In genomic region chr5:81393430-81393782, GRCh38 we compare ENCODE assay signal across 9 cellular contexts. TPM values are rescaled to one million over a fixed set of nuclear protein-coding genes. Genes with fewer than 3 reads are reported as not detected.
DNase-seq lines count a peak whose midpoint lies in the region; ATAC-seq, FAIRE-seq and TF ChIP-seq lines count a peak whose summit lies in the region.
"Had no signal": no experiment of that assay in that cellular context is flagged by ENCODE, and none has a peak within 500 bp of the region (broad histone marks: within the 10 kb centered on the region; RNA-seq: fewer than 3 reads in every experiment).

No MANE protein-coding gene starts in this region.

- H3K4me3 ChIP-seq in AG10803 (ENCODE audit: low read length) (peak overlapping the region; percentile 48), esophagus squamous epithelium (peak overlapping the region; percentile 31 to 66 (median 42)), pancreas (peak overlapping the region in 3 of 4 donors; percentile 23 to 53 (median 26))

- no peak for FAIRE-seq in pancreas (lab: Jason Lieb, UNC)

- DNase-seq in AG10803 (ENCODE audit: low read depth): no peak
- DNase-seq in KBM-7: peak; percentile 26
- no peak for DNase-seq in esophagus squamous epithelium (lab: John Stamatoyannopoulos, UW)
- DNase-seq in pancreas: no peak
- no peak for DNase-seq in dermis blood vessel endothelial cell
- no peak for DNase-seq in COR-L47 (lab: John Stamatoyannopoulos, UW)

- in situ Hi-C loops in KBM-7 (cut with MboI; ENCODE audit: low pct_unique_long_range_greater_than_20kb, low sequenced_read_pairs): no loop called here

- no peak for ATAC-seq in pancreas
- ATAC-seq in GM19324 (IDR thresholded peaks at IDR 0.05; ENCODE audit: low FRiP score, unreplicated experiment): no peak
- ATAC-seq in HG02938 (IDR thresholded peaks at IDR 0.05; ENCODE audit: unreplicated experiment): no peak
- ATAC-seq: HCT116 had no signal

- intact Hi-C loops in esophagus squamous epithelium (cut with DNase I): no loop called here
- intact Hi-C loops in pancreas (cut with DNase I): no loop called here

- TF ChIP-seq CTCF in AG10803 (conservative IDR thresholded peaks at IDR 0.05; ENCODE audit: low read length): no peak
- TF ChIP-seq CTCF in esophagus squamous epithelium (IDR thresholded peaks at IDR 0.05): no peak
- TF ChIP-seq CTCF in pancreas (IDR thresholded peaks at IDR 0.05): no peak

- H3K9me3 ChIP-seq in esophagus squamous epithelium (peaks cover 0 to 4% (median 0%) of the 10 kb centered on the region in 3 donors), pancreas (no peaks in the 10 kb centered on the region)

- H3K27me3 ChIP-seq in esophagus squamous epithelium (peaks cover 0 to 70% (median 0%) of the 10 kb centered on the region in 4 donors), pancreas (peaks cover 0 to 13% (median 0%) of the 10 kb centered on the region in 4 donors)

- WGBS in esophagus squamous epithelium, 2 donors: 28 to 57% methylated on average over 2 to 3 of the region's 10 CpGs
- WGBS in pancreas, 2 donors: 31 to 33% methylated on average over 10 of the region's 10 CpGs

- TF ChIP-seq POLR2A in esophagus squamous epithelium (IDR thresholded peaks at IDR 0.05): no peak

- H3K36me3 ChIP-seq in esophagus squamous epithelium: no peaks in the 10 kb centered on the region
- no peaks in the 10 kb centered on the region for H3K36me3 ChIP-seq in pancreas

- H3K4me1 ChIP-seq in esophagus squamous epithelium: peaks cover 3 to 15% (median 14%) of the 10 kb centered on the region in 3 donors
- H3K4me1 ChIP-seq in pancreas: peaks cover 0 to 4% (median 0%) of the 10 kb centered on the region in 3 donors

- no peak overlapping the region for H3K27ac ChIP-seq in esophagus squamous epithelium
- H3K27ac ChIP-seq in pancreas: no peak overlapping the region

RNA-seq across cellular contexts. Expression of gene ACOT12, which starts 0.5 kb away (rescaled TPM):
- total RNA-seq in esophagus squamous epithelium: not detected
- total RNA-seq in pancreas: under 1 TPM in 2 of 6 donors, not detected in 4; 0.06 to 0.44 TPM
- under 1 TPM in 1 of 2 donors, not detected in 1; 0.40 TPM for polyA plus RNA-seq in pancreas
- total RNA-seq in dermis blood vessel endothelial cell: 0.37 TPM in 1 of 2 replicates, not detected in the other
